In the genomic region with DNA sequence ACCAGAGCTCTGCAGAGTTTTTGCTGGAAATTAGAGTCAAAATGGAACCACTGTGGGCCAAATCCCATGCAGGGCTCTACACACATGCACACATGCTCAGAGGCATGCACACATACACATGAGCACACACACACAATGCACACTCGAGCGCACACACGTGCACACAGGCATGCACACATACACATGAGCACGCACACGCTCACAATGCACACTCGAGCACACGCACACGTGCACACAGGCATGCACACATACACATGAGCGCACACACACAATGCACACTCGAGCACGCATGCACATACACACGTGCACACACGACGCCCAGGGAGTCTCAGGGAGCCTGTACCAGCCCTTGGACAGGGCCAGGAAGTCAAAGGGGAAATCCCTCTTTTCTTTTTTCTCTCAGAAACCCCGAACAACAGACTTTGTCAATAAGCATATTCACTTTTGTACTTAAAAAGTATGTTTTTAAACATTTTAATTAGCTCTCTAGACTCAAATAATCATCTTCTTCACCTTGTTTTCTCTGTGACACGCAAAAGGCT, we compare ENCODE assay signal across 14 cellular contexts.
"Had no signal": no experiment of that assay in that cellular context is flagged by ENCODE, and none has a peak within 500 bp of the region (broad histone marks: within the 10 kb centered on the region; RNA-seq: fewer than 3 reads in every experiment).

No MANE protein-coding gene starts in this region.

- H3K4me3 Mint-ChIP-seq: endodermal cell; stimulated activated effector memory CD8-positive, alpha-beta T cell treated with anti-CD3 and anti-CD28 coated beads, Interleukin-12 subunit alpha, Interleukin-12 subunit beta, amount 100 ng/mL, for 72 hours had no signal

- H3K9me3 Mint-ChIP-seq: endodermal cell; stimulated activated effector memory CD8-positive, alpha-beta T cell treated with anti-CD3 and anti-CD28 coated beads, Interleukin-12 subunit alpha, Interleukin-12 subunit beta, amount 100 ng/mL, for 72 hours had no signal

- DNase-seq: activated naive CD4-positive, alpha-beta T cell treated with anti-CD3 and anti-CD28 coated beads, Interleukin-2, amount 50 U/mL, for 16 hours; activated T-cell treated with anti-CD3 and anti-CD28 coated beads for 4 hours; amniotic stem cell; brain microvascular endothelial cell; cerebellar nuclear complex; dermis blood vessel endothelial cell; endodermal cell; erythroblast; left ventricle myocardium superior; mesenchymal stem cell; posterior cingulate gyrus; small intestine; T-helper 9 cell had no signal

- ATAC-seq: left ventricle myocardium superior; stimulated activated effector memory CD8-positive, alpha-beta T cell treated with anti-CD3 and anti-CD28 coated beads, Interleukin-12 subunit alpha, Interleukin-12 subunit beta, amount 100 ng/mL, for 72 hours had no signal

- H3K27ac Mint-ChIP-seq: endodermal cell had no signal

- H3K4me1 Mint-ChIP-seq: endodermal cell had no signal
